ENCODE assay signal across 8 cellular contexts in the genomic region with DNA sequence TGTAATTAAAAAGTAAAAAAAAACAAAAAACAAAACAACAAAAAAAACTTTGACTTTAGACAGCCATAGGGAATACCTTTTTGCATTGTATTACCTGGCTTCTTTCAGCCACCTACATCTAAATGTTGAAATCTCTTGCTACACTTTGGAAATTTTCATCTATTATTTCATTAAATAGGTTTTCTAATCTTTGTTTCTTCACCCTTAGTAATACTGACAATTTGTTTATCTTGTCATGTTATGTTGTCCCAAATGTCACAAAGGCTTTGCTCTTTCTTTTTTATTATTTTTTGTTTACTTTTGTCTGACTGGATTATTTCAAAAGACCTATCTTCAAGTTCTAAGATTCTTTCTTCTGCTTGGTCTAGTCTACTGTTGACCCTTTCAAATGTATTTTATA. TPM values are rescaled to one million over a fixed set of nuclear protein-coding genes. Genes with fewer than 3 reads are reported as not detected.
"Had no signal": no experiment of that assay in that cellular context is flagged by ENCODE, and none has a peak within 500 bp of the region (broad histone marks: within the 10 kb centered on the region; RNA-seq: fewer than 3 reads in every experiment).

No MANE protein-coding gene starts in this region.

- FAIRE-seq: HepG2, HTR-8/SVneo had no signal

- DNase-seq: IMR-90, KBM-7, KG1 had no signal

- H3K27ac ChIP-seq: HL-60 had no signal

- ATAC-seq: HepG2 had no signal

RNA-seq across cellular contexts. Expression of gene PF4, which starts 7.5 kb away (rescaled TPM):
- total RNA-seq: HepG2, HT1080, IMR-90 had no signal
- polyA plus RNA-seq: HepG2, IMR-90 had no signal

RNA-seq across cellular contexts. Expression of gene PPBP, which starts 13.6 kb away (rescaled TPM):
- total RNA-seq: HepG2, HT-29, HT1080, IMR-90 had no signal
- polyA plus RNA-seq: HepG2, IMR-90 had no signal

RNA-seq across cellular contexts. Expression of gene CXCL5, which starts 24.1 kb away (rescaled TPM):
- total RNA-seq: HepG2, HT-29, IMR-90 had no signal
- polyA plus RNA-seq: HepG2 had no signal
